In the genomic region with DNA sequence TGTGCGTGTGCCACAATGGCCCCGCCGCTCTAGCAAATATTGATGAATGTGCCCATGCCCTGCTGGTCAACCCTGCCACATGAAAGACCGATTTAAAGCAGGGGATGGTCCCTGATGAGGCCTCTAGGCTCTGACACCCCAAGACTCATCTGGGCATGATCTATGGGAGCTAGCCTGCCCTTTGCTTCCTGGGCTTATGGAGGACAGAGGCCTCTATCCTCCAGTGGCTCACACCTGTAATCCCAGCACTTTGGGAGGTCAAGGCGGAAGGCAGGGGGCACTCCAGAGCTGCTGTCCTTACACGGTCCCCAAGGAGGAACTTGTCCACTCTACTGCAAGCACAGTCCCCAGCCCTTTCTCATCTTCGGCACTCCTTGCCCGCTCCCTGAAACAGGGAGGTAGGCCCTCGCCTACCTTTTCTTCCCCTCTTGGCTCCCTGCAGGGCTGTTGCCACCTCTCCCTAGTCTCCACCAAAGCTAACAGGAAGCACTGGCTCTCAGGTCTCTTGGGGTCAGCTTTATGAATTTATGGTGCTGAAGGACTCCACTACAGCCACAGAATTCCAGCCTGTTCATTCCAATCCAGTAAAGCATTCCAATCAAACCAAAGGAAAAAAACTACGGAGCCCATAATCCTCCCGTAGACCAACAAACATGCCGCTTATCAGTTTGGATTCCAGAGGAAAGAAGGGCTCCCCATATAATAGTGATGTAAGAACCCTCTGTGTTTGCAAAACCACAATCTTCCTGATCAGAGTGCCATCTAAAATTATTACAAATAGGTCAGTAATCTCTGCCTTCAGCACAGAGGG, we compare ENCODE assay signal across 1 cellular context.
TF ChIP-seq lines count a peak whose summit lies in the region.

No MANE protein-coding gene starts in this region.

TF ChIP-seq in K562, 482 proteins besides CTCF, POLR2A, EP300 and RAD21:
- no peak for TF ChIP-seq HDAC3 (IDR thresholded peaks at IDR 0.05; ENCODE audit: borderline replicate concordance, partially characterized antibody)
- TF ChIP-seq ETS1 (conservative IDR thresholded peaks at IDR 0.05; ENCODE audit: control insufficient read depth, low read depth, low read length), result no peak
- no peak for TF ChIP-seq SMAD3 (CRISPR knock-in tag; conservative IDR thresholded peaks at IDR 0.05)
- no peak for TF ChIP-seq HNRNPUL1 (IDR thresholded peaks at IDR 0.05; ENCODE audit: low read length)
- no peak for TF ChIP-seq CHD1 (IDR thresholded peaks at IDR 0.05; ENCODE audit: low read length)
- TF ChIP-seq MCM2 (IDR thresholded peaks at IDR 0.05; ENCODE audit: low read depth), result no peak
- TF ChIP-seq HDAC8 (tag; IDR thresholded peaks at IDR 0.05), result no peak
- no peak for TF ChIP-seq ZNF431 (CRISPR knock-in tag; IDR thresholded peaks at IDR 0.05)
- TF ChIP-seq HNRNPLL (IDR thresholded peaks at IDR 0.05; ENCODE audit: low read depth, low read length, poor library complexity, severe bottlenecking), result no peak
- TF ChIP-seq ZBTB8A (IDR thresholded peaks at IDR 0.05; ENCODE audit: partially characterized antibody), result no peak
- TF ChIP-seq MXI1 (IDR thresholded peaks at IDR 0.05; ENCODE audit: low read depth, low read length), result no peak
